1 cellular context compared by ENCODE assay signal in the genomic region with DNA sequence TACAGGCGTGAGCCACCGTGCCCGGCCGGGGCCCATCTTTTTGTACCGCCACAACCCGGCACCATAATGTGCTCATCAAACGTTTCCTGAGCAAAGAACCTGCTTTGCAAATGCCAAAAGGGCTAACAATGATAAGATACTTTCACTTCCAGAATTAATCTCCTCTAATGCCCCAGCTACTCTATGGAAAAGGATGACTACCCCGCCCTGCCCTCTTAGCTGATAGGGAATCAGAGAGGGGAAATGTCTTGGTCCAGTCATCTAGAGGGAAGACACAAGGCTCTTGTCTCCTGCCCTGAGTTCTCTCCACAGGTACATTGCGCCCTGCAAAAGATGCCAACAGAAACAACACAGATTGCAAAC.
TF ChIP-seq lines count a peak whose summit lies in the region.

No MANE protein-coding gene starts in this region.

TF ChIP-seq in H1, 55 proteins besides CTCF, POLR2A, EP300 and RAD21:
- TF ChIP-seq SAP30 (IDR thresholded peaks at IDR 0.05; ENCODE audit: insufficient read depth, insufficient replicate concordance, low read length) = no peak
- TF ChIP-seq HDAC6 (IDR thresholded peaks at IDR 0.05; ENCODE audit: low read depth, low read length) = no peak
- TF ChIP-seq GABPA (IDR thresholded peaks at IDR 0.05; ENCODE audit: borderline replicate concordance, insufficient read depth, low read length) = no peak
- no peak for TF ChIP-seq BACH1 (IDR thresholded peaks at IDR 0.05; ENCODE audit: low read length)
- TF ChIP-seq TCF12 (IDR thresholded peaks at IDR 0.05; ENCODE audit: low read depth, low read length) = no peak
- TF ChIP-seq TBP (IDR thresholded peaks at IDR 0.05; ENCODE audit: low read depth, low read length) = no peak
- no peak for TF ChIP-seq ASH2L (IDR thresholded peaks at IDR 0.05; ENCODE audit: low read length)
- no peak for TF ChIP-seq SIRT6 (IDR thresholded peaks at IDR 0.05; ENCODE audit: low read length)
- TF ChIP-seq CBX5 (IDR thresholded peaks at IDR 0.05; ENCODE audit: low read depth, low read length) = no peak
- TF ChIP-seq RXRA (IDR thresholded peaks at IDR 0.05; ENCODE audit: insufficient read depth, low read depth, low read length) = no peak
- no peak for TF ChIP-seq POU5F1 (IDR thresholded peaks at IDR 0.05; ENCODE audit: low read depth, low read length)
- TF ChIP-seq, protein P1, sequence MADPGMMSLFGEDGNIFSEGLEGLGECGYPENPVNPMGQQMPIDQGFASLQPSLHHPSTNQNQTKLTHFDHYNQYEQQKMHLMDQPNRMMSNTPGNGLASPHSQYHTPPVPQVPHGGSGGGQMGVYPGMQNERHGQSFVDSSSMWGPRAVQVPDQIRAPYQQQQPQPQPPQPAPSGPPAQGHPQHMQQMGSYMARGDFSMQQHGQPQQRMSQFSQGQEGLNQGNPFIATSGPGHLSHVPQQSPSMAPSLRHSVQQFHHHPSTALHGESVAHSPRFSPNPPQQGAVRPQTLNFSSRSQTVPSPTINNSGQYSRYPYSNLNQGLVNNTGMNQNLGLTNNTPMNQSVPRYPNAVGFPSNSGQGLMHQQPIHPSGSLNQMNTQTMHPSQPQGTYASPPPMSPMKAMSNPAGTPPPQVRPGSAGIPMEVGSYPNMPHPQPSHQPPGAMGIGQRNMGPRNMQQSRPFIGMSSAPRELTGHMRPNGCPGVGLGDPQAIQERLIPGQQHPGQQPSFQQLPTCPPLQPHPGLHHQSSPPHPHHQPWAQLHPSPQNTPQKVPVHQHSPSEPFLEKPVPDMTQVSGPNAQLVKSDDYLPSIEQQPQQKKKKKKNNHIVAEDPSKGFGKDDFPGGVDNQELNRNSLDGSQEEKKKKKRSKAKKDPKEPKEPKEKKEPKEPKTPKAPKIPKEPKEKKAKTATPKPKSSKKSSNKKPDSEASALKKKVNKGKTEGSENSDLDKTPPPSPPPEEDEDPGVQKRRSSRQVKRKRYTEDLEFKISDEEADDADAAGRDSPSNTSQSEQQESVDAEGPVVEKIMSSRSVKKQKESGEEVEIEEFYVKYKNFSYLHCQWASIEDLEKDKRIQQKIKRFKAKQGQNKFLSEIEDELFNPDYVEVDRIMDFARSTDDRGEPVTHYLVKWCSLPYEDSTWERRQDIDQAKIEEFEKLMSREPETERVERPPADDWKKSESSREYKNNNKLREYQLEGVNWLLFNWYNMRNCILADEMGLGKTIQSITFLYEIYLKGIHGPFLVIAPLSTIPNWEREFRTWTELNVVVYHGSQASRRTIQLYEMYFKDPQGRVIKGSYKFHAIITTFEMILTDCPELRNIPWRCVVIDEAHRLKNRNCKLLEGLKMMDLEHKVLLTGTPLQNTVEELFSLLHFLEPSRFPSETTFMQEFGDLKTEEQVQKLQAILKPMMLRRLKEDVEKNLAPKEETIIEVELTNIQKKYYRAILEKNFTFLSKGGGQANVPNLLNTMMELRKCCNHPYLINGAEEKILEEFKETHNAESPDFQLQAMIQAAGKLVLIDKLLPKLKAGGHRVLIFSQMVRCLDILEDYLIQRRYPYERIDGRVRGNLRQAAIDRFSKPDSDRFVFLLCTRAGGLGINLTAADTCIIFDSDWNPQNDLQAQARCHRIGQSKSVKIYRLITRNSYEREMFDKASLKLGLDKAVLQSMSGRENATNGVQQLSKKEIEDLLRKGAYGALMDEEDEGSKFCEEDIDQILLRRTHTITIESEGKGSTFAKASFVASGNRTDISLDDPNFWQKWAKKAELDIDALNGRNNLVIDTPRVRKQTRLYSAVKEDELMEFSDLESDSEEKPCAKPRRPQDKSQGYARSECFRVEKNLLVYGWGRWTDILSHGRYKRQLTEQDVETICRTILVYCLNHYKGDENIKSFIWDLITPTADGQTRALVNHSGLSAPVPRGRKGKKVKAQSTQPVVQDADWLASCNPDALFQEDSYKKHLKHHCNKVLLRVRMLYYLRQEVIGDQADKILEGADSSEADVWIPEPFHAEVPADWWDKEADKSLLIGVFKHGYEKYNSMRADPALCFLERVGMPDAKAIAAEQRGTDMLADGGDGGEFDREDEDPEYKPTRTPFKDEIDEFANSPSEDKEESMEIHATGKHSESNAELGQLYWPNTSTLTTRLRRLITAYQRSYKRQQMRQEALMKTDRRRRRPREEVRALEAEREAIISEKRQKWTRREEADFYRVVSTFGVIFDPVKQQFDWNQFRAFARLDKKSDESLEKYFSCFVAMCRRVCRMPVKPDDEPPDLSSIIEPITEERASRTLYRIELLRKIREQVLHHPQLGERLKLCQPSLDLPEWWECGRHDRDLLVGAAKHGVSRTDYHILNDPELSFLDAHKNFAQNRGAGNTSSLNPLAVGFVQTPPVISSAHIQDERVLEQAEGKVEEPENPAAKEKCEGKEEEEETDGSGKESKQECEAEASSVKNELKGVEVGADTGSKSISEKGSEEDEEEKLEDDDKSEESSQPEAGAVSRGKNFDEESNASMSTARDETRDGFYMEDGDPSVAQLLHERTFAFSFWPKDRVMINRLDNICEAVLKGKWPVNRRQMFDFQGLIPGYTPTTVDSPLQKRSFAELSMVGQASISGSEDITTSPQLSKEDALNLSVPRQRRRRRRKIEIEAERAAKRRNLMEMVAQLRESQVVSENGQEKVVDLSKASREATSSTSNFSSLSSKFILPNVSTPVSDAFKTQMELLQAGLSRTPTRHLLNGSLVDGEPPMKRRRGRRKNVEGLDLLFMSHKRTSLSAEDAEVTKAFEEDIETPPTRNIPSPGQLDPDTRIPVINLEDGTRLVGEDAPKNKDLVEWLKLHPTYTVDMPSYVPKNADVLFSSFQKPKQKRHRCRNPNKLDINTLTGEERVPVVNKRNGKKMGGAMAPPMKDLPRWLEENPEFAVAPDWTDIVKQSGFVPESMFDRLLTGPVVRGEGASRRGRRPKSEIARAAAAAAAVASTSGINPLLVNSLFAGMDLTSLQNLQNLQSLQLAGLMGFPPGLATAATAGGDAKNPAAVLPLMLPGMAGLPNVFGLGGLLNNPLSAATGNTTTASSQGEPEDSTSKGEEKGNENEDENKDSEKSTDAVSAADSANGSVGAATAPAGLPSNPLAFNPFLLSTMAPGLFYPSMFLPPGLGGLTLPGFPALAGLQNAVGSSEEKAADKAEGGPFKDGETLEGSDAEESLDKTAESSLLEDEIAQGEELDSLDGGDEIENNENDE (IDR thresholded peaks at IDR 0.05; ENCODE audit: insufficient replicate concordance, low read length) = no peak
TF ChIP-seq in H1: peak in this region for 0.
